In the genomic region with DNA sequence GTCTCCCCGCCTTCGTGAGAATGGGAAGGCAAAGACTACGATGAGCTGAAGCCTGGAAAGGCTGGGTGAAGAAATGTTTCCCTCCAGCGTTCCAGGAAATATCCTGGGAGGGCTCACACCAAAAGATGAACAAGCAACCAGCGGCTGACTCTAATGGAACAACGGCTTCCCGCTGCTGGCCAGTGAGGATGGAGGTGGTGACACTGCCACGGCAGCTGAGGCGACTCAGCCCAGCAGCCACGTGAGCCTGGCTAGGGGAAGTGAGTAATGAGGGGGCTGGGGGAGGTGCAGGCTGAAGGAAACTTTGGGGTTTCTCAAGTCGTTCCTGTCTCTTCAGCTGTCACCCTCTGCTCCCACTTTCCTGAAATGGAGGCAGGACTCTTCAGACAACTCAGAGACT, we compare ENCODE assay signal across 8 cellular contexts.
DNase-seq lines count a peak whose midpoint lies in the region; ATAC-seq and TF ChIP-seq lines count a peak whose summit lies in the region.

No MANE protein-coding gene starts in this region.

- DNase-seq in GDM1 (lab: John Stamatoyannopoulos, UW): peak; percentile 75
- DNase-seq in SJSA1 (ENCODE audit: low read depth in 1 of 2, low spot score in 2 of 2): peak; percentile 67 to 76
- DNase-seq in fibroblast of pulmonary artery (ENCODE audit: low read depth): peak; percentile 79
- peak; percentile 92 for DNase-seq in spleen
- no peak for DNase-seq in NCI-H2227 treated with DMSO at 0.1 percent for 48 hours (lab: John Stamatoyannopoulos, UW)
- no peak for DNase-seq in NCI-H1092 (lab: John Stamatoyannopoulos, UW)
- no peak for DNase-seq in CD8-positive, alpha-beta memory T cell

- POLR2A ChIA-PET in CD8-positive, alpha-beta memory T cell (lab: Charles Lee): no interaction called here

- H3K9me3 Mint-ChIP-seq in CD8-positive, alpha-beta memory T cell: no peaks in the 10 kb centered on the region

- intact Hi-C loops in spleen (cut with DNase I; ENCODE audit: low total_unique reads): no loop called here

- H3K4me3 ChIP-seq in SJSA1 (no peak overlapping the region), fibroblast of pulmonary artery (replicated peaks; ENCODE audit: low read depth, low read length) (no peak overlapping the region), spleen (peak overlapping the region in 1 of 8 donors; percentile 40)
- H3K4me3 ChIP-seq in CD8-positive, alpha-beta memory T cell (ENCODE audit: low read length): no peak overlapping the region

- H3K27me3 ChIP-seq in SJSA1 (replicated peaks): no peaks in the 10 kb centered on the region
- no peaks in the 10 kb centered on the region for H3K27me3 ChIP-seq in spleen (replicated peaks in 1 of 7)
- no peaks in the 10 kb centered on the region for H3K27me3 ChIP-seq in CD8-positive, alpha-beta memory T cell (ENCODE audit: insufficient read depth, low read length, poor library complexity, severe bottlenecking)

- 35 to 44% (median 36%) methylated on average over 11 of the region's 11 CpGs for WGBS in spleen, 5 donors

- H3K27ac ChIP-seq in SJSA1 (peak overlapping the region; percentile 69), spleen (peak overlapping the region in 2 of 8 donors; percentile 23 to 45)
- H3K27ac ChIP-seq in CD8-positive, alpha-beta memory T cell (ENCODE audit: low read depth, low read length): no peak overlapping the region

- ATAC-seq in HG02571 (IDR thresholded peaks at IDR 0.05; ENCODE audit: unreplicated experiment): peak; percentile 59

- H3K27me3 Mint-ChIP-seq in CD8-positive, alpha-beta memory T cell: no peaks in the 10 kb centered on the region

- CTCF ChIA-PET in CD8-positive, alpha-beta memory T cell (lab: Charles Lee): no interaction called here

- no peaks in the 10 kb centered on the region for H3K36me3 ChIP-seq in SJSA1
- H3K36me3 ChIP-seq in spleen: peaks cover 0 to 13% (median 0%) of the 10 kb centered on the region in 6 donors
- H3K36me3 ChIP-seq in CD8-positive, alpha-beta memory T cell (ENCODE audit: insufficient read depth, low read length): no peaks in the 10 kb centered on the region

- H3K9me3 ChIP-seq in SJSA1 (replicated peaks) (no peaks in the 10 kb centered on the region), spleen (no peaks in the 10 kb centered on the region)
- no peaks in the 10 kb centered on the region for H3K9me3 ChIP-seq in CD8-positive, alpha-beta memory T cell (ENCODE audit: low read length)

- peaks cover 0 to 3% (median 0%) of the 10 kb centered on the region in 3 donors for H3K36me3 Mint-ChIP-seq in CD8-positive, alpha-beta memory T cell

- H3K4me1 ChIP-seq in SJSA1 (replicated peaks): peaks cover 54% of the 10 kb centered on the region
- H3K4me1 ChIP-seq in spleen: peaks cover 3 to 45% (median 30%) of the 10 kb centered on the region in 6 donors
- H3K4me1 ChIP-seq in CD8-positive, alpha-beta memory T cell (ENCODE audit: insufficient read depth, low read length): peaks cover 25% of the 10 kb centered on the region

- TF ChIP-seq CTCF in fibroblast of pulmonary artery (IDR thresholded peaks at IDR 0.05; ENCODE audit: low read length, missing control alignments) (no peak), spleen (IDR thresholded peaks at IDR 0.05 in 8 of 11, conservative IDR thresholded peaks at IDR 0.05 in 3 of 11) (no peak)

- H3K27ac Mint-ChIP-seq in CD8-positive, alpha-beta memory T cell: peak overlapping the region in 3 of 8 donors; percentile 5 to 31 (median 29)

- peaks cover 42 to 55% (median 44%) of the 10 kb centered on the region in 3 donors for H3K4me1 Mint-ChIP-seq in CD8-positive, alpha-beta memory T cell

- H3K4me3 Mint-ChIP-seq in CD8-positive, alpha-beta memory T cell: peak overlapping the region in 1 of 7 donors; percentile 27

- no peak for TF ChIP-seq POLR2A in spleen (IDR thresholded peaks at IDR 0.05)

Comparison
In these comparisons a context has a peak if more than half of its experiments do, and no peak if none do; other contexts are left out.
1. DNase-seq: peak in GDM1 (single experiment), SJSA1 (2 of 2), fibroblast of pulmonary artery (single experiment) and spleen (single experiment); none in NCI-H2227 treated with DMSO at 0.1 percent for 48 hours (single experiment), NCI-H1092 (single experiment) and CD8-positive, alpha-beta memory T cell (0 of 5).